Comparison of ENCODE assay signal across 10 cellular contexts in genomic region chr1:224851850-224852261, GRCh38.
DNase-seq lines count a peak whose midpoint lies in the region; ATAC-seq and TF ChIP-seq lines count a peak whose summit lies in the region.
"Had no signal": no experiment of that assay in that cellular context is flagged by ENCODE, and none has a peak within 500 bp of the region (broad histone marks: within the 10 kb centered on the region; RNA-seq: fewer than 3 reads in every experiment).

No MANE protein-coding gene starts in this region.

- DNase-seq in DND-41, result no peak
- DNase-seq in GM20000 (ENCODE audit: low spot score), result peak; percentile 11
- DNase-seq in H4 (ENCODE audit: low spot score), result no peak
- DNase-seq in mesothelial cell of epicardium (ENCODE audit: low spot score in 2 of 2, unreplicated experiment in 2 of 2), result no peak
- no peak for DNase-seq in SKM-1 (lab: John Stamatoyannopoulos, UW; ENCODE audit: unreplicated experiment)
- DNase-seq: DMS79 had no signal

- H3K27me3 ChIP-seq in DND-41 (ENCODE audit: insufficient read depth, low read length, poor library complexity), result no peaks in the 10 kb centered on the region

- no peak overlapping the region for H3K4me3 Mint-ChIP-seq in mesothelial cell of epicardium

- TF ChIP-seq CTCF in DND-41 (IDR thresholded peaks at IDR 0.05; ENCODE audit: borderline replicate concordance, extremely low read depth, low read length, poor library complexity, severe bottlenecking) (no peak), GM20000 (IDR thresholded peaks at IDR 0.05; ENCODE audit: extremely low read depth, missing control alignments) (no peak), mesothelial cell of epicardium (IDR thresholded peaks at IDR 0.05; ENCODE audit: unreplicated experiment) (no peak)

- no peaks in the 10 kb centered on the region for H4K20me1 ChIP-seq in DND-41 (ENCODE audit: insufficient read depth, low read length)

- H3K4me3 ChIP-seq in DND-41 (ENCODE audit: low read depth in 1 of 2, low read length in 2 of 2), result no peak overlapping the region

- H3K4me1 ChIP-seq in DND-41 (ENCODE audit: insufficient read depth, low read length), result peaks cover 11% of the 10 kb centered on the region
- H3K4me1 ChIP-seq: parathyroid adenoma had no signal

- H3K79me2 ChIP-seq in DND-41 (ENCODE audit: insufficient read depth, low read length), result no peaks in the 10 kb centered on the region
- H3K79me2 ChIP-seq: parathyroid adenoma had no signal

- no peak overlapping the region for H3K9ac ChIP-seq in DND-41 (ENCODE audit: low read depth, low read length)
- H3K9ac ChIP-seq: parathyroid adenoma had no signal

- ATAC-seq in DND-41 (ENCODE audit: insufficient read depth, low read depth), result peak; percentile 68
- peak; percentile 21 for ATAC-seq in HG03342 (IDR thresholded peaks at IDR 0.05; ENCODE audit: unreplicated experiment)
- peak; percentile 18 for ATAC-seq in esophagus mucosa
- ATAC-seq in HG03095 (IDR thresholded peaks at IDR 0.05; ENCODE audit: unreplicated experiment), result no peak

- H3K36me3 Mint-ChIP-seq in mesothelial cell of epicardium, result no peaks in the 10 kb centered on the region

- H3K27ac Mint-ChIP-seq in mesothelial cell of epicardium, result no peak overlapping the region

- H3K27ac ChIP-seq in DND-41 (ENCODE audit: low read length), result peak overlapping the region; percentile 55
- H3K27ac ChIP-seq: parathyroid adenoma had no signal

- no peaks in the 10 kb centered on the region for H3K9me3 Mint-ChIP-seq in mesothelial cell of epicardium

- H3K36me3 ChIP-seq in DND-41 (ENCODE audit: insufficient read depth, low read length), result no peaks in the 10 kb centered on the region

- H3K27me3 Mint-ChIP-seq in mesothelial cell of epicardium (ENCODE audit: low read depth), result no peaks in the 10 kb centered on the region

- no peak overlapping the region for H2AFZ ChIP-seq in DND-41 (ENCODE audit: low read depth, low read length)
- H2AFZ ChIP-seq: parathyroid adenoma had no signal

- H3K4me1 Mint-ChIP-seq in mesothelial cell of epicardium, result no peaks in the 10 kb centered on the region

- no peaks in the 10 kb centered on the region for H3K9me3 ChIP-seq in DND-41 (ENCODE audit: insufficient read depth, low read length, severe bottlenecking)

- H3K4me2 ChIP-seq in DND-41 (ENCODE audit: insufficient read depth, low read length), result no peak overlapping the region
